In genomic region chr5:151480384-151480783, GRCh38 we compare ENCODE assay signal across 1 cellular context.
A peak's percentile ranks its signal among the peaks of the same experiment; 100 is the strongest.
TF ChIP-seq lines count a peak whose summit lies in the region.

No MANE protein-coding gene starts in this region.

TF ChIP-seq in IMR-90, 13 proteins besides CTCF, POLR2A, EP300 and RAD21:
- TF ChIP-seq USF2 (IDR thresholded peaks at IDR 0.05; ENCODE audit: low read depth, low read length), result no peak
- 0 out of 2 replicates have a peak, but pooled peaks have one; percentile 8 for TF ChIP-seq MAFK (IDR thresholded peaks at IDR 0.05; ENCODE audit: low read depth, low read length)
- 0 out of 2 replicates have a peak, but pooled peaks have one; percentile 42 for TF ChIP-seq CHD1 (IDR thresholded peaks at IDR 0.05; ENCODE audit: low read depth, low read length)
- TF ChIP-seq RCOR1 (IDR thresholded peaks at IDR 0.05; ENCODE audit: insufficient replicate concordance, low read length), result no peak
- 0 out of 2 replicates have a peak, but pooled peaks have one; percentile 21 for TF ChIP-seq FOS (IDR thresholded peaks at IDR 0.05; ENCODE audit: low read depth, low read length)
- TF ChIP-seq BHLHE40 (IDR thresholded peaks at IDR 0.05; ENCODE audit: low read depth, low read length), result no peak; the same call in 1 of the 2 replicates
TF ChIP-seq in IMR-90: peak in this region for 3.
